22 cellular contexts compared by ENCODE assay signal in the genomic region with DNA sequence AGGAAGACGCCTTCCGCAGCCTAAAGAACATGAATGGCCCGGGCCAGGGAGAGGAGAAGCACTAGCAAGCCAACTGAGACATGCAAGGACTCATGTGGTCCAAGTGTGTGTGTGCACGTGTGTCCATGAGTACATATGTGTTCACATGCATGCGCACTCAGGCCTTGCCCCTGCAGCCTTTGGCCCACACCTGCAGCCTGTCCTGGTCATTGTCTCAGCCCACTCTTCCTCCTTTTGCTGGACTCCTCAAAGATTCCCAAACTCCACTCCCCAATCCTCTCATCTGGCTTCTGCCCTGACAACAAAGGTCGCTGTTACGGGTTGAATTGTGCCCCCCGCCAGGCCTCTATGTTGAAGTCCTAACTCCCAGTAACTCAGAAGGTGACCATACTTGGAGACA. TPM values are rescaled to one million over a fixed set of nuclear protein-coding genes. Genes with fewer than 3 reads are reported as not detected.
"Had no signal": no experiment of that assay in that cellular context is flagged by ENCODE, and none has a peak within 500 bp of the region (broad histone marks: within the 10 kb centered on the region; RNA-seq: fewer than 3 reads in every experiment).

No MANE protein-coding gene starts in this region.

- H3K9me3 ChIP-seq: MG63, SK-N-SH had no signal

- DNase-seq: IMR-90, Karpas-422, KG1, MG63, NCI-H1092, NCI-H1105 treated with DMSO at 0.1 percent for 48 hours, NCI-H1417 treated with DMSO at 0.1 percent for 48 hours, NCI-H146, NCI-H1694 treated with DMSO at 0.1 percent for 48 hours, NCI-H1930, NCI-H2081, NCI-H2107, NCI-H2227 treated with DMSO at 0.1 percent for 48 hours, NCI-H446, NCI-H510A, NCI-H69, NCI-H774, RPMI8226, SHP77, SK-N-SH had no signal

- H3K27ac ChIP-seq: HL-60 had no signal

- H3K4me3 ChIP-seq: MG63 had no signal

- H3K27me3 ChIP-seq: MG63 had no signal

- FAIRE-seq: RCC 7860 had no signal

RNA-seq across cellular contexts. Expression of a gene that starts 50.7 kb away (rescaled TPM):
- total RNA-seq: IMR-90 had no signal
- polyA plus RNA-seq: IMR-90 had no signal
